Comparison of ENCODE assay signal across 20 cellular contexts in genomic region chr4:152209772-152210493, GRCh38.
A peak's percentile ranks its signal among the peaks of the same experiment; 100 is the strongest.
DNase-seq lines count a peak whose midpoint lies in the region; ATAC-seq and TF ChIP-seq lines count a peak whose summit lies in the region.
"Had no signal": no experiment of that assay in that cellular context is flagged by ENCODE, and none has a peak within 500 bp of the region (broad histone marks: within the 10 kb centered on the region; RNA-seq: fewer than 3 reads in every experiment).

No MANE protein-coding gene starts in this region.

- ATAC-seq in GM18511 (IDR thresholded peaks at IDR 0.05; ENCODE audit: unreplicated experiment), result peak; percentile 93
- peak; percentile 93 for ATAC-seq in GM21423 (IDR thresholded peaks at IDR 0.05; ENCODE audit: unreplicated experiment)
- ATAC-seq in HG03095 (IDR thresholded peaks at IDR 0.05; ENCODE audit: unreplicated experiment), result peak; percentile 86
- peak; percentile 34; the same call in 2 of the 3 replicates for ATAC-seq in SK-N-SH treated with all-trans-retinoic acid at 6 μM for 48 hours
- ATAC-seq in heart left ventricle, result no peak
- ATAC-seq: left cardiac atrium; Right ventricle myocardium inferior; stimulated activated memory B cell treated with anti-CD40 and anti-IgM and Interleukin-4, amounts not matched to agents 10 μg/mL and 1 μg/mL and 100 μg/mL, for 72 hours had no signal

- no peak for TF ChIP-seq POLR2A in heart left ventricle (IDR thresholded peaks at IDR 0.05)

- H3K27ac ChIP-seq in heart left ventricle, result no peak overlapping the region
- H3K27ac ChIP-seq: KMS-11, uterus had no signal

- H3K36me3 ChIP-seq in heart left ventricle, result no peaks in the 10 kb centered on the region
- H3K36me3 ChIP-seq: uterus had no signal

- WGBS in heart left ventricle, 4 donors, result 65 to 70% (median 69%) methylated on average over 4 of the region's 4 CpGs

- intact Hi-C loops in heart left ventricle (cut with DNase I), result no loop called here

- H3K4me1 ChIP-seq in heart left ventricle, result peaks cover 0 to 22% (median 11%) of the 10 kb centered on the region in 12 donors
- H3K4me1 ChIP-seq: uterus had no signal

- H3K4me3 ChIP-seq in heart left ventricle, result no peak overlapping the region
- H3K4me3 ChIP-seq: uterus had no signal

- H3K9me3 ChIP-seq in heart left ventricle, result peaks cover 0 to 3% (median 0%) of the 10 kb centered on the region in 12 donors
- H3K9me3 ChIP-seq: uterus had no signal

- TF ChIP-seq CTCF in heart left ventricle (IDR thresholded peaks at IDR 0.05), result no peak

- DNase-seq in DMS53 treated with DMSO at 0.1 percent for 48 hours (lab: John Stamatoyannopoulos, UW; ENCODE audit: unreplicated experiment) (no peak), heart left ventricle (no peak), glomerular visceral epithelial cell (ENCODE audit: extremely low spot score) (no peak), NCI-H146 treated with DMSO at 0.1 percent for 48 hours (lab: John Stamatoyannopoulos, UW; ENCODE audit: unreplicated experiment) (no peak)
- DNase-seq: activated CD8-positive, alpha-beta memory T cell treated with anti-CD3 and anti-CD28 coated beads for 24 hours; activated naive CD4-positive, alpha-beta T cell treated with Interleukin-2 at 50 U/mL for 16 hours; left cardiac atrium; naive B cell; NCI-H1930; NCI-H748 treated with DMSO at 0.1 percent for 48 hours; retina; stimulated activated CD4-positive, alpha-beta T cell treated with anti-CD3 and anti-CD28 coated beads, Interleukin-4, amount 100 ng/mL, for 1 hour; uterus had no signal

- H3K27me3 ChIP-seq in heart left ventricle, result peaks cover 0 to 5% (median 0%) of the 10 kb centered on the region in 9 donors
- H3K27me3 ChIP-seq: uterus had no signal

TF ChIP-seq in SK-N-SH treated with all-trans-retinoic acid at 6 μM for 48 hours, 23 proteins besides CTCF, POLR2A, EP300 and RAD21 (continues in another document):
- TF ChIP-seq CSDC2 (CRISPR knock-in tag; IDR thresholded peaks at IDR 0.05) (peak; percentile 82; the same call in 1 of the 2 replicates), ZNF70 (CRISPR knock-in tag; IDR thresholded peaks at IDR 0.05) (no peak), TCF4 (CRISPR knock-in tag; IDR thresholded peaks at IDR 0.05; ENCODE audit: borderline replicate concordance) (peak; percentile 37; the same call in 1 of the 2 replicates), POU6F1 (CRISPR knock-in tag; IDR thresholded peaks at IDR 0.05; ENCODE audit: borderline replicate concordance, low read depth) (no peak), RARB (CRISPR knock-in tag; IDR thresholded peaks at IDR 0.05) (no peak), ARNTL (CRISPR knock-in tag; IDR thresholded peaks at IDR 0.05; ENCODE audit: borderline replicate concordance, low read depth) (no peak), ZFP30 (CRISPR knock-in tag; IDR thresholded peaks at IDR 0.05) (no peak), ZNF8 (CRISPR knock-in tag; IDR thresholded peaks at IDR 0.05) (peak; percentile 67), GLIS3 (CRISPR knock-in tag; IDR thresholded peaks at IDR 0.05) (peak; percentile 58; the same call in 1 of the 2 replicates), SNAI2 (CRISPR knock-in tag; IDR thresholded peaks at IDR 0.05) (peak; percentile 78; the same call in 1 of the 2 replicates), CSRNP3 (CRISPR knock-in tag; IDR thresholded peaks at IDR 0.05) (peak; percentile 19; the same call in 1 of the 2 replicates), TSHZ2 (CRISPR knock-in tag; IDR thresholded peaks at IDR 0.05) (peak; percentile 70; the same call in 1 of the 2 replicates), ISL1 (CRISPR knock-in tag; IDR thresholded peaks at IDR 0.05) (peak; percentile 96), PATZ1 (CRISPR knock-in tag; IDR thresholded peaks at IDR 0.05; ENCODE audit: borderline replicate concordance) (no peak), CREB5 (CRISPR knock-in tag; IDR thresholded peaks at IDR 0.05; ENCODE audit: low read depth) (peak; percentile 31; the same call in 1 of the 2 replicates), TOX (CRISPR knock-in tag; IDR thresholded peaks at IDR 0.05; ENCODE audit: borderline replicate concordance) (no peak), BACH2 (CRISPR knock-in tag; IDR thresholded peaks at IDR 0.05; ENCODE audit: borderline replicate concordance) (no peak), ESRRG (CRISPR knock-in tag; IDR thresholded peaks at IDR 0.05) (peak; percentile 10; the same call in 1 of the 2 replicates), PPARA (CRISPR knock-in tag; IDR thresholded peaks at IDR 0.05; ENCODE audit: borderline replicate concordance) (no peak), ZFP3 (CRISPR knock-in tag; IDR thresholded peaks at IDR 0.05) (peak; percentile 80; the same call in 1 of the 2 replicates), ZC3H10 (CRISPR knock-in tag; IDR thresholded peaks at IDR 0.05) (no peak), ZNF565 (CRISPR knock-in tag; conservative IDR thresholded peaks at IDR 0.05; ENCODE audit: low read depth) (no peak)

Comparison
In these comparisons a context has a peak if more than half of its experiments do, and no peak if none do; other contexts are left out.
1. ATAC-seq: peak in GM18511 (single experiment), GM21423 (single experiment), HG03095 (single experiment) and SK-N-SH treated with all-trans-retinoic acid at 6 μM for 48 hours (single experiment); none in heart left ventricle (0 of 4).